Comparison of ENCODE assay signal across 7 cellular contexts in the genomic region with DNA sequence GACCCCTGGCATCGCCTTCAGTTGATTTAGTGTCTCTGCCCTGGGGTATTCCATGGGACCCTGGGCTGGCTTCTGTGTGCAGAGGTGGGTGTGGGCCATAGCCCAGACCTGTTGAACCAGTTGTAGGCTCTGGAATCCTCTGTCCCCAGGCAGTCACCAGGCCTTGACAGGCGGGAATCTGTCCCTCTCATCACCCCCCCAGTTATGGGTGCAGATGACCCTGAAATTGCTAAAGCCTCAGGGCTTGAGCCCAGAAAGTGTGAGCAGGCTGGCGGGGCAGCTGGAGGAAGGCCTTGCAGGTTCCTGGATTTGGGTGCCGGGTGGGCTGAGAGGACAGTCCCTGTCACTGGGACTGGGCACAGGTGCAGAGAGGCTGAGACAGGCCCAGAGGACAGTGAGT. TPM values are rescaled to one million over a fixed set of nuclear protein-coding genes. Genes with fewer than 3 reads are reported as not detected.
DNase-seq lines count a peak whose midpoint lies in the region; ATAC-seq and TF ChIP-seq lines count a peak whose summit lies in the region.
"Not testable (repeated sequence)": the region's sequence is repeated elsewhere in the genome, so short reads cannot be mapped to it uniquely, and the experiment has no call there.

No MANE protein-coding gene starts in this region.

- H3K36me3 Mint-ChIP-seq in chondrocyte (ENCODE audit: low read depth); stimulated activated effector memory CD8-positive, alpha-beta T cell treated with anti-CD3 and anti-CD28 coated beads, Interleukin-12 subunit alpha, Interleukin-12 subunit beta, amount 100 ng/mL, for 72 hours: not testable (repeated sequence)

- intact Hi-C loops in Right ventricle myocardium superior (cut with DNase I); aorta (cut with DNase I): not testable (repeated sequence)

- not testable (repeated sequence) for H3K4me3 Mint-ChIP-seq in chondrocyte (ENCODE audit: unreplicated experiment); stimulated activated effector memory CD8-positive, alpha-beta T cell treated with anti-CD3 and anti-CD28 coated beads, Interleukin-12 subunit alpha, Interleukin-12 subunit beta, amount 100 ng/mL, for 72 hours

- not testable (repeated sequence) for H3K36me3 ChIP-seq in aorta (ENCODE audit: control insufficient read depth in 1 of 2, insufficient read depth in 2 of 2, low read length in 1 of 2)

- H3K4me1 Mint-ChIP-seq in chondrocyte (ENCODE audit: low read depth) = peaks cover 30% of the 10 kb centered on the region
- H3K4me1 Mint-ChIP-seq in stimulated activated effector memory CD8-positive, alpha-beta T cell treated with anti-CD3 and anti-CD28 coated beads, Interleukin-12 subunit alpha, Interleukin-12 subunit beta, amount 100 ng/mL, for 72 hours = peaks cover 12% of the 10 kb centered on the region

- not testable (repeated sequence) for H3K27me3 ChIP-seq in aorta (ENCODE audit: control insufficient read depth in 1 of 2, insufficient read depth in 2 of 2, low read length in 1 of 2)

- not testable (repeated sequence) for H3K4me3 ChIP-seq in aorta (ENCODE audit: low read length in 2 of 2)

- TF ChIP-seq CTCF in RWPE1 (conservative IDR thresholded peaks at IDR 0.05; ENCODE audit: low read depth); chondrocyte (IDR thresholded peaks at IDR 0.05): not testable (repeated sequence)

- not testable (repeated sequence) for ATAC-seq in Right ventricle myocardium superior (ENCODE audit: poor library complexity); aorta (ENCODE audit: low FRiP score)
- peak; percentile 4 for ATAC-seq in stimulated activated effector memory CD8-positive, alpha-beta T cell treated with anti-CD3 and anti-CD28 coated beads, Interleukin-12 subunit alpha, Interleukin-12 subunit beta, amount 100 ng/mL, for 72 hours

- H3K9me3 ChIP-seq in aorta (ENCODE audit: control insufficient read depth, low read length) = not testable (repeated sequence)

- POLR2A ChIA-PET in RWPE1 (lab: Yijun Ruan, JAX; ENCODE audit: low non-redundant PET) = not testable (repeated sequence)

- not testable (repeated sequence) for H3K9me3 Mint-ChIP-seq in chondrocyte (ENCODE audit: low read depth); stimulated activated effector memory CD8-positive, alpha-beta T cell treated with anti-CD3 and anti-CD28 coated beads, Interleukin-12 subunit alpha, Interleukin-12 subunit beta, amount 100 ng/mL, for 72 hours

- CTCF ChIA-PET in RWPE1 (lab: Yijun Ruan, JAX) = not testable (repeated sequence)

- H3K27ac Mint-ChIP-seq in chondrocyte (ENCODE audit: unreplicated experiment); stimulated activated effector memory CD8-positive, alpha-beta T cell treated with anti-CD3 and anti-CD28 coated beads, Interleukin-12 subunit alpha, Interleukin-12 subunit beta, amount 100 ng/mL, for 72 hours: not testable (repeated sequence)

- H3K4me1 ChIP-seq in aorta (ENCODE audit: control insufficient read depth in 1 of 2, insufficient read depth in 2 of 2, low read length in 2 of 2) = not testable (repeated sequence)

- H3K27ac ChIP-seq in RWPE1 = peak overlapping the region; percentile 89
- H3K27ac ChIP-seq in aorta (ENCODE audit: low read depth in 1 of 2, low read length in 2 of 2) = not testable (repeated sequence)

- H3K27me3 Mint-ChIP-seq in chondrocyte (ENCODE audit: low read depth) = not testable (repeated sequence)

- WGBS in aorta, 2 donors = 92 to 95% methylated on average over 3 to 4 of the region's 4 CpGs

- DNase-seq in ELF-1 (ENCODE audit: low read depth, low spot score) (peak; percentile 77), chondrocyte (ENCODE audit: low spot score) (peak; percentile 49), Right ventricle myocardium superior (peak; percentile 33), mesenteric fat pad (ENCODE audit: low spot score) (peak; percentile 62), aorta (peak; percentile 15 to 37)
- not testable (repeated sequence) for DNase-seq in RWPE1 (ENCODE audit: low spot score); stimulated activated effector memory CD8-positive, alpha-beta T cell treated with anti-CD3 and anti-CD28 coated beads, Interleukin-12 subunit alpha, Interleukin-12 subunit beta, amount 100 ng/mL, for 72 hours (ENCODE audit: low spot score in 2 of 2)

RNA-seq across cellular contexts. Expression of gene ST3GAL4, which starts 27.2 kb away (rescaled TPM):
- total RNA-seq in chondrocyte (30.7 to 75.9 TPM (median 30.9 TPM) in 3 replicates), Right ventricle myocardium superior (36.5 TPM), mesenteric fat pad (65.2 TPM), aorta (10 to 100 TPM; 26.5 to 36.3 TPM)
- 10 to 100 TPM; 25.4 to 29.9 TPM for polyA plus RNA-seq in aorta
